In genomic region chrX:48493890-48494364, GRCh38 we compare ENCODE assay signal across 9 cellular contexts. TPM values are rescaled to one million over a fixed set of nuclear protein-coding genes. Genes with fewer than 3 reads are reported as not detected.
A peak's percentile ranks its signal among the peaks of the same experiment; 100 is the strongest.
DNase-seq lines count a peak whose midpoint lies in the region; ATAC-seq, FAIRE-seq and TF ChIP-seq lines count a peak whose summit lies in the region.
"Had no signal": no experiment of that assay in that cellular context is flagged by ENCODE, and none has a peak within 500 bp of the region (broad histone marks: within the 10 kb centered on the region; RNA-seq: fewer than 3 reads in every experiment).

No MANE protein-coding gene starts in this region.

- WGBS in adrenal gland, 4 donors: 9 to 36% (median 24%) methylated on average over 7 to 10 of the region's 10 CpGs
- WGBS in HepG2 (ENCODE audit: low lambda C conversion rate): 4% methylated on average over 4 of the region's 10 CpGs
- 44 to 57% methylated on average over 4 to 10 of the region's 10 CpGs for WGBS in lower leg skin, 2 donors

- H3K79me2 ChIP-seq in HepG2 (ENCODE audit: insufficient read depth, low read length): no peaks in the 10 kb centered on the region

- H3K27me3 ChIP-seq in adrenal gland (no peaks in the 10 kb centered on the region), HepG2 (ENCODE audit: control insufficient read depth in 1 of 2, insufficient read depth in 2 of 2, low read length in 2 of 2) (no peaks in the 10 kb centered on the region; a peak in 1 of 5 replicates)

- H2AFZ ChIP-seq in HepG2 (ENCODE audit: low read length): no peak overlapping the region

- DNase-seq in C1 segment of cervical spinal cord (lab: John Stamatoyannopoulos, UW) (peak in 9 of 14 donors; percentile 1 to 61 (median 16)), HT-29 (ENCODE audit: low spot score) (peak; percentile 52), adrenal gland (peak in 6 of 7 donors; percentile 58 to 71 (median 65)), HepG2 (ENCODE audit: low spot score) (peak; percentile 55), omental fat pad (ENCODE audit: low spot score) (no peak), lower leg skin (ENCODE audit: low spot score in 2 of 2) (no peak)
- DNase-seq: GOT3 had no signal

- TF ChIP-seq CTCF in adrenal gland (IDR thresholded peaks at IDR 0.05): peak in 5 of 6 experiments; percentile 23 to 48 (median 38)
- peak; percentile 83 for TF ChIP-seq CTCF in HepG2 (CRISPR knock-in tag; IDR thresholded peaks at IDR 0.05)
- no peak for TF ChIP-seq CTCF in omental fat pad (IDR thresholded peaks at IDR 0.05)
- TF ChIP-seq CTCF in lower leg skin (IDR thresholded peaks at IDR 0.05): no peak

- H3K9me3 ChIP-seq in adrenal gland (replicated peaks in 1 of 3) (no peaks in the 10 kb centered on the region), HepG2 (ENCODE audit: low read length) (no peaks in the 10 kb centered on the region)

- TF ChIP-seq EP300 in HepG2 (IDR thresholded peaks at IDR 0.05; ENCODE audit: low read depth in 2 of 2, low read length in 2 of 2) (no peak), HepG2 (CRISPR knock-in tag; IDR thresholded peaks at IDR 0.05; ENCODE audit: borderline replicate concordance) (no peak)

- TF ChIP-seq POLR2A in adrenal gland (IDR thresholded peaks at IDR 0.05): no peak
- TF ChIP-seq POLR2A in HepG2 (IDR thresholded peaks at IDR 0.05; ENCODE audit: insufficient read depth in 1 of 2, low read depth in 2 of 2, low read length in 2 of 2): no peak
- TF ChIP-seq POLR2A in lower leg skin (IDR thresholded peaks at IDR 0.05): no peak

- no peak overlapping the region for H3K4me3 ChIP-seq in adrenal gland
- no peak overlapping the region for H3K4me3 ChIP-seq in HepG2 (replicated peaks in 1 of 3; ENCODE audit: insufficient read depth in 1 of 3, low read depth in 2 of 3, low read length in 3 of 3)
- H3K4me3 ChIP-seq in lower leg skin (ENCODE audit: low read depth, poor library complexity, severe bottlenecking): no peak overlapping the region

- peak overlapping the region; percentile 60 for H3K4me2 ChIP-seq in HepG2 (ENCODE audit: low read depth, low read length)

- H4K20me1 ChIP-seq in HepG2 (ENCODE audit: insufficient read depth, low read length): no peaks in the 10 kb centered on the region

- POLR2A ChIA-PET in HepG2 (lab: Yijun Ruan, JAX): interaction anchor here (1.0 to 2.9 kb wide), 3 partner anchors 24 to 411 kb away, joined by 3 to 16 read pairs (median 4); partner anchors contain the start of gene SLC38A5

- H3K27ac ChIP-seq in adrenal gland (no peak overlapping the region), HepG2 (ENCODE audit: extremely low read length, insufficient read depth, low read length) (no peak overlapping the region)

- CTCF ChIA-PET in HepG2 (lab: Yijun Ruan, JAX; ENCODE audit: low intra/inter-chr PET ratio, low total read pairs): interaction anchor here (0.8 to 1.3 kb wide), 2 partner anchors 20 to 411 kb away, joined by 3 to 4 read pairs; no protein-coding TSS in a partner anchor

- in situ Hi-C loops in HepG2 (cut with HindIII; ENCODE audit: extremely low pct_ligation_motif_present, low pct_unique_long_range_greater_than_20kb): loop anchor here (5.0 kb wide), 1 partner anchor 412 kb away; no protein-coding TSS in a partner anchor

- ATAC-seq in HepG2 (peak; percentile 79), omental fat pad (ENCODE audit: low FRiP score) (no peak), HG02852 (IDR thresholded peaks at IDR 0.05; ENCODE audit: unreplicated experiment) (no peak), GM18861 (IDR thresholded peaks at IDR 0.05; ENCODE audit: unreplicated experiment) (no peak)

- BruUV-seq in HepG2 (replicated peaks; lab: Mats Ljungman, UMichigan): no TSS peak

- no peaks in the 10 kb centered on the region for H3K36me3 ChIP-seq in adrenal gland (replicated peaks in 1 of 2)
- H3K36me3 ChIP-seq in HepG2 (replicated peaks in 1 of 2; ENCODE audit: control insufficient read depth in 1 of 2, insufficient read depth in 2 of 2, low read length in 2 of 2): no peaks in the 10 kb centered on the region

- H3K4me1 ChIP-seq in adrenal gland (replicated peaks in 1 of 2) (no peaks in the 10 kb centered on the region), HepG2 (ENCODE audit: insufficient read depth, low read length) (peaks cover 26% of the 10 kb centered on the region)

- FAIRE-seq in HepG2 (lab: Jason Lieb, UNC): peak; percentile 87

- H3K9ac ChIP-seq in HepG2 (ENCODE audit: insufficient read depth, low read depth, low read length): no peak overlapping the region

- intact Hi-C loops in adrenal gland (cut with DNase I) (loop anchor here in 1 of 2 donors (10.0 kb wide), 1 partner anchor 409 kb away; no protein-coding TSS in a partner anchor), HepG2 (cut with micrococcal nuclease; ENCODE audit: unreplicated experiment) (loop anchor here (10.0 kb wide), 1 partner anchor 409 kb away; no protein-coding TSS in a partner anchor), lower leg skin (cut with DNase I; ENCODE audit: low total_unique reads) (no loop called here)

- peak; percentile 58 for TF ChIP-seq RAD21 in HepG2 (CRISPR knock-in tag; IDR thresholded peaks at IDR 0.05)

RNA-seq across cellular contexts. Expression of gene PORCN, which starts 14.9 kb away (rescaled TPM):
- 6.5 and 8.7 TPM in 2 replicates for total RNA-seq in HT-29 (2014; rRNA removed; shearing (Covaris generic))
- total RNA-seq in adrenal gland: 100 to 1,000 TPM in 2 of 8 donors, 10 to 100 TPM in 6; 48.3 to 290 (median 90.2) TPM
- 100 to 1,000 TPM in 1 of 3 donors, 10 to 100 TPM in 2; 36.6 to 199 (median 60.1) TPM for polyA plus RNA-seq in adrenal gland
- total RNA-seq in HepG2 (2016; rRNA removed; fragmentation: Illumina TruSeq; extraction: Trizol): 2.6 and 3.9 TPM in 2 replicates
- total RNA-seq in HepG2 (2016; cell fraction: cytosol; rRNA removed; fragmentation: Illumina TruSeq; extraction: Trizol; ENCODE audit: low read depth): 2.7 and 3.7 TPM in 2 replicates
- 1.7 and 3.0 TPM in 2 replicates for total RNA-seq in HepG2 (2016; cell fraction: insoluble cytoplasmic fraction; rRNA removed; fragmentation: Illumina TruSeq; extraction: Trizol)
- total RNA-seq in HepG2 (2016; cell fraction: membrane; rRNA removed; fragmentation: Illumina TruSeq; extraction: Trizol): 4.4 and 5.2 TPM in 2 replicates
- 1.9 and 2.5 TPM in 2 replicates for total RNA-seq in HepG2 (2016; cell fraction: nucleus; rRNA removed; fragmentation: Illumina TruSeq; extraction: Trizol)
- 5.8 and 6.0 TPM in 2 replicates for polyA plus RNA-seq in HepG2 (2011; rRNA removed)
- polyA plus RNA-seq in HepG2 (2011; cell fraction: cytosol; rRNA removed): 4.1 and 6.5 TPM in 2 replicates
- 19.8 and 20.1 TPM in 2 replicates for polyA plus RNA-seq in HepG2 (2011; cell fraction: nucleus; rRNA removed)
- 2.3 and 3.6 TPM in 2 replicates for polyA plus RNA-seq in HepG2 (2012)
- 3.8 and 3.9 TPM in 2 replicates for polyA plus RNA-seq in HepG2 (2016; cell fraction: cytosol; fragmentation: Illumina TruSeq; extraction: Trizol; ENCODE audit: low read depth)
- polyA plus RNA-seq in HepG2 (2016; cell fraction: insoluble cytoplasmic fraction; fragmentation: Illumina TruSeq; extraction: Trizol; ENCODE audit: low read depth): 2.5 and 3.3 TPM in 2 replicates
- 4.6 and 5.1 TPM in 2 replicates for polyA plus RNA-seq in HepG2 (2016; cell fraction: membrane; fragmentation: Illumina TruSeq; extraction: Trizol; ENCODE audit: low read depth)
- polyA plus RNA-seq in HepG2 (2016; cell fraction: nucleus; fragmentation: Illumina TruSeq; extraction: Trizol; ENCODE audit: insufficient read depth, low read depth): 5.0 and 5.7 TPM in 2 replicates
- 16.7 and 23.7 TPM in 2 replicates for polyA minus RNA-seq in HepG2 (2011; rRNA and poly(A)+ RNA removed; ENCODE audit: low replicate concordance)
- polyA minus RNA-seq in HepG2 (2011; cell fraction: cytosol; rRNA and poly(A)+ RNA removed): 1.7 and 2.0 TPM in 2 replicates
- 4.2 and 5.1 TPM in 2 replicates for polyA minus RNA-seq in HepG2 (2011; cell fraction: nucleus; rRNA and poly(A)+ RNA removed)
- 10 to 100 TPM in 3 of 4 donors, 1 to 10 TPM in 1; 8.4 to 16.9 (median 14.1) TPM for total RNA-seq in omental fat pad
- 10 to 100 TPM; 18.6 to 32.0 (median 23.2) TPM for total RNA-seq in lower leg skin

RNA-seq across cellular contexts. Expression of gene FTSJ1, which starts 17.9 kb away (rescaled TPM):
- 102 and 118 TPM in 2 replicates for total RNA-seq in HT-29 (2014; rRNA removed; shearing (Covaris generic))
- total RNA-seq in adrenal gland (10 to 100 TPM; 27.8 to 83.4 (median 41.0) TPM), HepG2 (2016; rRNA removed; fragmentation: Illumina TruSeq; extraction: Trizol) (37.9 and 40.1 TPM in 2 replicates), omental fat pad (10 to 100 TPM; 45.7 to 74.7 (median 56.1) TPM), lower leg skin (10 to 100 TPM; 29.8 to 46.4 (median 42.2) TPM)
- polyA plus RNA-seq in adrenal gland (10 to 100 TPM; 42.2 to 59.2 (median 52.0) TPM), HepG2 (2011; rRNA removed) (29.2 and 30.3 TPM in 2 replicates)
- 14.5 and 21.0 TPM in 2 replicates for total RNA-seq in HepG2 (2016; cell fraction: cytosol; rRNA removed; fragmentation: Illumina TruSeq; extraction: Trizol; ENCODE audit: low read depth)
- 38.2 and 38.5 TPM in 2 replicates for total RNA-seq in HepG2 (2016; cell fraction: insoluble cytoplasmic fraction; rRNA removed; fragmentation: Illumina TruSeq; extraction: Trizol)
- 28.7 and 33.6 TPM in 2 replicates for total RNA-seq in HepG2 (2016; cell fraction: membrane; rRNA removed; fragmentation: Illumina TruSeq; extraction: Trizol)
- 21.1 and 25.4 TPM in 2 replicates for total RNA-seq in HepG2 (2016; cell fraction: nucleus; rRNA removed; fragmentation: Illumina TruSeq; extraction: Trizol)
- 21.3 and 28.2 TPM in 2 replicates for polyA plus RNA-seq in HepG2 (2011; cell fraction: cytosol; rRNA removed)
- 49.1 and 64.2 TPM in 2 replicates for polyA plus RNA-seq in HepG2 (2011; cell fraction: nucleus; rRNA removed)
- 19.2 and 29.3 TPM in 2 replicates for polyA plus RNA-seq in HepG2 (2012)
- polyA plus RNA-seq in HepG2 (2016; cell fraction: cytosol; fragmentation: Illumina TruSeq; extraction: Trizol; ENCODE audit: low read depth): 16.8 and 24.9 TPM in 2 replicates
- polyA plus RNA-seq in HepG2 (2016; cell fraction: insoluble cytoplasmic fraction; fragmentation: Illumina TruSeq; extraction: Trizol; ENCODE audit: low read depth): 45.2 and 50.6 TPM in 2 replicates
- polyA plus RNA-seq in HepG2 (2016; cell fraction: membrane; fragmentation: Illumina TruSeq; extraction: Trizol; ENCODE audit: low read depth): 26.8 and 36.1 TPM in 2 replicates
- 56.7 and 58.6 TPM in 2 replicates for polyA plus RNA-seq in HepG2 (2016; cell fraction: nucleus; fragmentation: Illumina TruSeq; extraction: Trizol; ENCODE audit: insufficient read depth, low read depth)
- 31.0 and 108 TPM in 2 replicates for polyA minus RNA-seq in HepG2 (2011; rRNA and poly(A)+ RNA removed; ENCODE audit: low replicate concordance)
- polyA minus RNA-seq in HepG2 (2011; cell fraction: cytosol; rRNA and poly(A)+ RNA removed): 9.3 and 14.7 TPM in 2 replicates
- 14.7 and 15.6 TPM in 2 replicates for polyA minus RNA-seq in HepG2 (2011; cell fraction: nucleus; rRNA and poly(A)+ RNA removed)

RNA-seq across cellular contexts. Expression of gene SLC38A5, which starts 23.9 kb away (rescaled TPM):
- 103 and 136 TPM in 2 replicates for total RNA-seq in HT-29 (2014; rRNA removed; shearing (Covaris generic))
- total RNA-seq in adrenal gland (1 to 10 TPM in 7 of 8 donors, under 1 TPM in 1; 0.85 to 6.6 (median 4.6) TPM), HepG2 (2016; rRNA removed; fragmentation: Illumina TruSeq; extraction: Trizol) (22.3 and 46.1 TPM in 2 replicates), omental fat pad (10 to 100 TPM in 2 of 4 donors, 1 to 10 TPM in 2; 2.8 to 11.9 (median 9.6) TPM), lower leg skin (10 to 100 TPM; 21.8 to 34.2 (median 25.4) TPM)
- polyA plus RNA-seq in adrenal gland (1 to 10 TPM; 3.7 to 6.2 (median 6.0) TPM), HepG2 (2011; rRNA removed) (73.4 and 90.9 TPM in 2 replicates)
- 13.5 and 14.5 TPM in 2 replicates for total RNA-seq in HepG2 (2016; cell fraction: cytosol; rRNA removed; fragmentation: Illumina TruSeq; extraction: Trizol; ENCODE audit: low read depth)
- total RNA-seq in HepG2 (2016; cell fraction: insoluble cytoplasmic fraction; rRNA removed; fragmentation: Illumina TruSeq; extraction: Trizol): 20.3 and 48.1 TPM in 2 replicates
- 23.8 and 29.3 TPM in 2 replicates for total RNA-seq in HepG2 (2016; cell fraction: membrane; rRNA removed; fragmentation: Illumina TruSeq; extraction: Trizol)
- total RNA-seq in HepG2 (2016; cell fraction: nucleus; rRNA removed; fragmentation: Illumina TruSeq; extraction: Trizol): 40.9 and 48.7 TPM in 2 replicates
- polyA plus RNA-seq in HepG2 (2011; cell fraction: cytosol; rRNA removed): 75.4 and 104 TPM in 2 replicates
- 312 and 314 TPM in 2 replicates for polyA plus RNA-seq in HepG2 (2011; cell fraction: nucleus; rRNA removed)
- polyA plus RNA-seq in HepG2 (2012): 32.8 and 75.3 TPM in 2 replicates
- 16.0 and 18.8 TPM in 2 replicates for polyA plus RNA-seq in HepG2 (2016; cell fraction: cytosol; fragmentation: Illumina TruSeq; extraction: Trizol; ENCODE audit: low read depth)
- 22.1 and 26.8 TPM in 2 replicates for polyA plus RNA-seq in HepG2 (2016; cell fraction: insoluble cytoplasmic fraction; fragmentation: Illumina TruSeq; extraction: Trizol; ENCODE audit: low read depth)
- polyA plus RNA-seq in HepG2 (2016; cell fraction: membrane; fragmentation: Illumina TruSeq; extraction: Trizol; ENCODE audit: low read depth): 22.3 and 26.2 TPM in 2 replicates
- 112 and 114 TPM in 2 replicates for polyA plus RNA-seq in HepG2 (2016; cell fraction: nucleus; fragmentation: Illumina TruSeq; extraction: Trizol; ENCODE audit: insufficient read depth, low read depth)
- polyA minus RNA-seq in HepG2 (2011; rRNA and poly(A)+ RNA removed; ENCODE audit: low replicate concordance): 224 and 1,094 TPM in 2 replicates
- polyA minus RNA-seq in HepG2 (2011; cell fraction: cytosol; rRNA and poly(A)+ RNA removed): 41.8 and 53.3 TPM in 2 replicates
- 19.8 and 22.1 TPM in 2 replicates for polyA minus RNA-seq in HepG2 (2011; cell fraction: nucleus; rRNA and poly(A)+ RNA removed)

RNA-seq across cellular contexts. Expression of gene EBP, which starts 27.7 kb away (rescaled TPM):
- total RNA-seq in HT-29 (2014; rRNA removed; shearing (Covaris generic)): 285 and 311 TPM in 2 replicates
- total RNA-seq in adrenal gland: 100 to 1,000 TPM in 7 of 8 donors, 10 to 100 TPM in 1; 85.8 to 678 (median 152) TPM
- polyA plus RNA-seq in adrenal gland: 1,000 to 10,000 TPM in 1 of 3 donors, 100 to 1,000 TPM in 2; 119 to 1,010 (median 252) TPM
- 162 and 260 TPM in 2 replicates for total RNA-seq in HepG2 (2016; rRNA removed; fragmentation: Illumina TruSeq; extraction: Trizol)
- total RNA-seq in HepG2 (2016; cell fraction: cytosol; rRNA removed; fragmentation: Illumina TruSeq; extraction: Trizol; ENCODE audit: low read depth): 147 and 171 TPM in 2 replicates
- 146 and 274 TPM in 2 replicates for total RNA-seq in HepG2 (2016; cell fraction: insoluble cytoplasmic fraction; rRNA removed; fragmentation: Illumina TruSeq; extraction: Trizol)
- total RNA-seq in HepG2 (2016; cell fraction: membrane; rRNA removed; fragmentation: Illumina TruSeq; extraction: Trizol): 149 and 167 TPM in 2 replicates
- total RNA-seq in HepG2 (2016; cell fraction: nucleus; rRNA removed; fragmentation: Illumina TruSeq; extraction: Trizol): 182 and 206 TPM in 2 replicates
- 106 and 162 TPM in 2 replicates for polyA plus RNA-seq in HepG2 (2011; rRNA removed)
- 168 and 176 TPM in 2 replicates for polyA plus RNA-seq in HepG2 (2011; cell fraction: cytosol; rRNA removed)
- polyA plus RNA-seq in HepG2 (2011; cell fraction: nucleus; rRNA removed): 94.7 and 111 TPM in 2 replicates
- polyA plus RNA-seq in HepG2 (2012): 122 and 141 TPM in 2 replicates
- polyA plus RNA-seq in HepG2 (2016; cell fraction: cytosol; fragmentation: Illumina TruSeq; extraction: Trizol; ENCODE audit: low read depth): 138 and 157 TPM in 2 replicates
- 129 and 142 TPM in 2 replicates for polyA plus RNA-seq in HepG2 (2016; cell fraction: insoluble cytoplasmic fraction; fragmentation: Illumina TruSeq; extraction: Trizol; ENCODE audit: low read depth)
- polyA plus RNA-seq in HepG2 (2016; cell fraction: membrane; fragmentation: Illumina TruSeq; extraction: Trizol; ENCODE audit: low read depth): 117 and 128 TPM in 2 replicates
- 318 and 347 TPM in 2 replicates for polyA plus RNA-seq in HepG2 (2016; cell fraction: nucleus; fragmentation: Illumina TruSeq; extraction: Trizol; ENCODE audit: insufficient read depth, low read depth)
- 268 and 948 TPM in 2 replicates for polyA minus RNA-seq in HepG2 (2011; rRNA and poly(A)+ RNA removed; ENCODE audit: low replicate concordance)
- polyA minus RNA-seq in HepG2 (2011; cell fraction: cytosol; rRNA and poly(A)+ RNA removed): 59.2 and 70.4 TPM in 2 replicates
- 25.6 and 30.3 TPM in 2 replicates for polyA minus RNA-seq in HepG2 (2011; cell fraction: nucleus; rRNA and poly(A)+ RNA removed)
- 10 to 100 TPM; 15.1 to 24.9 (median 17.2) TPM for total RNA-seq in omental fat pad
- total RNA-seq in lower leg skin: 10 to 100 TPM; 43.5 to 87.0 (median 64.1) TPM

RNA-seq across cellular contexts. Expression of gene TBC1D25, which starts 45.6 kb away (rescaled TPM):
- 5.6 and 10.5 TPM in 2 replicates for total RNA-seq in HT-29 (2014; rRNA removed; shearing (Covaris generic))
- 10 to 100 TPM in 7 of 8 donors, 1 to 10 TPM in 1; 9.7 to 31.0 (median 16.7) TPM for total RNA-seq in adrenal gland
- polyA plus RNA-seq in adrenal gland: 10 to 100 TPM in 1 of 3 donors, 1 to 10 TPM in 2; 8.9 to 12.5 (median 9.5) TPM
- total RNA-seq in HepG2 (2016; rRNA removed; fragmentation: Illumina TruSeq; extraction: Trizol): 3.2 and 3.5 TPM in 2 replicates
- total RNA-seq in HepG2 (2016; cell fraction: cytosol; rRNA removed; fragmentation: Illumina TruSeq; extraction: Trizol; ENCODE audit: low read depth): 1.0 and 1.1 TPM in 2 replicates
- total RNA-seq in HepG2 (2016; cell fraction: insoluble cytoplasmic fraction; rRNA removed; fragmentation: Illumina TruSeq; extraction: Trizol): 3.4 and 3.6 TPM in 2 replicates
- 5.5 and 6.0 TPM in 2 replicates for total RNA-seq in HepG2 (2016; cell fraction: membrane; rRNA removed; fragmentation: Illumina TruSeq; extraction: Trizol)
- 2.8 and 3.4 TPM in 2 replicates for total RNA-seq in HepG2 (2016; cell fraction: nucleus; rRNA removed; fragmentation: Illumina TruSeq; extraction: Trizol)
- 4.7 and 6.0 TPM in 2 replicates for polyA plus RNA-seq in HepG2 (2011; rRNA removed)
- polyA plus RNA-seq in HepG2 (2011; cell fraction: cytosol; rRNA removed): 4.6 TPM in 2 replicates
- polyA plus RNA-seq in HepG2 (2011; cell fraction: nucleus; rRNA removed): 16.8 and 21.5 TPM in 2 replicates
- polyA plus RNA-seq in HepG2 (2012): 4.8 and 7.9 TPM in 2 replicates
- polyA plus RNA-seq in HepG2 (2016; cell fraction: cytosol; fragmentation: Illumina TruSeq; extraction: Trizol; ENCODE audit: low read depth): 2.1 and 2.3 TPM in 2 replicates
- polyA plus RNA-seq in HepG2 (2016; cell fraction: insoluble cytoplasmic fraction; fragmentation: Illumina TruSeq; extraction: Trizol; ENCODE audit: low read depth): 4.0 and 6.3 TPM in 2 replicates
- 4.8 and 5.4 TPM in 2 replicates for polyA plus RNA-seq in HepG2 (2016; cell fraction: membrane; fragmentation: Illumina TruSeq; extraction: Trizol; ENCODE audit: low read depth)
- 11.5 and 15.0 TPM in 2 replicates for polyA plus RNA-seq in HepG2 (2016; cell fraction: nucleus; fragmentation: Illumina TruSeq; extraction: Trizol; ENCODE audit: insufficient read depth, low read depth)
- polyA minus RNA-seq in HepG2 (2011; rRNA and poly(A)+ RNA removed; ENCODE audit: low replicate concordance): 10.9 and 19.7 TPM in 2 replicates
- polyA minus RNA-seq in HepG2 (2011; cell fraction: cytosol; rRNA and poly(A)+ RNA removed): 5.1 and 5.5 TPM in 2 replicates
- polyA minus RNA-seq in HepG2 (2011; cell fraction: nucleus; rRNA and poly(A)+ RNA removed): 7.9 and 9.4 TPM in 2 replicates
- 10 to 100 TPM in 3 of 4 donors, 1 to 10 TPM in 1; 8.7 to 15.4 (median 13.2) TPM for total RNA-seq in omental fat pad
- total RNA-seq in lower leg skin: 10 to 100 TPM; 11.6 to 43.8 (median 16.2) TPM

Comparison
In these comparisons a context has a peak if more than half of its experiments do, and no peak if none do; other contexts are left out.
1. DNase-seq: peak in C1 segment of cervical spinal cord (9 of 14), HT-29 (single experiment), adrenal gland (6 of 7) and HepG2 (single experiment); none in omental fat pad (single experiment) and lower leg skin (0 of 2).
2. CTCF ChIP-seq: peak in adrenal gland (5 of 6) and HepG2 (single experiment); none in omental fat pad (0 of 3) and lower leg skin (0 of 3).